Comparison of ENCODE assay signal across 24 cellular contexts in the genomic region with DNA sequence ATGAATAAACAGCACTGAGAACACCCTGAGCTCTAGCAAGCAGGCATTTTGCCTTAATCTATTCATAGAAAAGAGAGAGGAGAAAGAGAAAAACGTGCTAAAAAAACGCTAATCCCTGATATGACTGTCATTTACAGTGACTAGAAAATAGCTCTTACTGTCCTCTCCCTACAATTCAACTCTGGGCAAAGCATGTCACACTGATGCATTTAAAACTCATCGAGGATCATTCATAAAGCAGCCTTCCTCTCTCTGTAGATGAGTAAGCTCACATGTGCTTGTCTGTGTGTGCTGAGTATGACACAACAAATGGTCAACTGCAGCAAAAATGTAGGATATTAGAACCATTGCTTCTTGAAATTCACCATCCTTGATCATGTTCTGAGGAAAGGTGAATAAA.
A peak's percentile ranks its signal among the peaks of the same experiment; 100 is the strongest.
DNase-seq lines count a peak whose midpoint lies in the region; ATAC-seq, FAIRE-seq and TF ChIP-seq lines count a peak whose summit lies in the region.
"Had no signal": no experiment of that assay in that cellular context is flagged by ENCODE, and none has a peak within 500 bp of the region (broad histone marks: within the 10 kb centered on the region; RNA-seq: fewer than 3 reads in every experiment).

No MANE protein-coding gene starts in this region.

- H4K8ac ChIP-seq in H1 (ENCODE audit: extremely low read depth, insufficient read depth, low read length) = no peak overlapping the region

- no peaks in the 10 kb centered on the region for H3K23me2 ChIP-seq in H1 (ENCODE audit: low read depth, low read length)

- WGBS in H1 (ENCODE audit: extremely low coverage in 1 of 2, insufficient coverage in 1 of 2, insufficient read length in 1 of 2, insufficient replicate concordance in 2 of 2, low coverage in 1 of 2, low lambda C conversion rate in 2 of 2, missing lambda C conversion rate in 1 of 2), 2 experiments = 71% methylated on average over 3 of the region's 3 CpGs; no CpG with 5 or more reads in 1 of the 2 experiments

- H3K18ac ChIP-seq in H1 (ENCODE audit: extremely low read depth, low read length) = no peak overlapping the region

- no peaks in the 10 kb centered on the region for H3K9me3 ChIP-seq in H1 (ENCODE audit: insufficient read depth in 2 of 2, low read depth in 1 of 2, low read length in 1 of 2)
- no peaks in the 10 kb centered on the region for H3K9me3 ChIP-seq in osteoblast (ENCODE audit: low read depth, low read length)
- H3K9me3 ChIP-seq: SJCRH30 had no signal

- no peak overlapping the region for H2BK15ac ChIP-seq in H1 (ENCODE audit: low read length)

- H3K79me1 ChIP-seq in H1 (ENCODE audit: low read depth, low read length) = no peaks in the 10 kb centered on the region

- H3K4me3 ChIP-seq in H1 (ENCODE audit: extremely low read depth in 1 of 4, insufficient read depth in 2 of 4, low read depth in 3 of 4, low read length in 4 of 4) (no peak overlapping the region), osteoblast (ENCODE audit: insufficient read depth, low read length) (no peak overlapping the region)
- H3K4me3 ChIP-seq: SJCRH30 had no signal

- no peak overlapping the region for H3K4me3 Mint-ChIP-seq in HFFc6
- H3K4me3 Mint-ChIP-seq: H9 had no signal

- no peak overlapping the region for H2BK20ac ChIP-seq in H1 (ENCODE audit: low read length)

- H3K79me2 ChIP-seq in H1 (ENCODE audit: control insufficient read depth in 1 of 2, insufficient read depth in 2 of 2, low read length in 2 of 2) (no peaks in the 10 kb centered on the region), osteoblast (ENCODE audit: insufficient read depth, low read length) (no peaks in the 10 kb centered on the region)

- H3K56ac ChIP-seq in H1 (replicated peaks; ENCODE audit: insufficient read length, low read depth, low read length) = no peak overlapping the region

- TF ChIP-seq EP300 in H1 (IDR thresholded peaks at IDR 0.05; ENCODE audit: borderline replicate concordance in 1 of 2, low read depth in 2 of 2, low read length in 2 of 2) = no peak

- H4K91ac ChIP-seq in H1 (replicated peaks; ENCODE audit: insufficient read length, low read length) = no peak overlapping the region

- H3K14ac ChIP-seq in H1 (ENCODE audit: insufficient read length) = no peak overlapping the region

- no peak for TF ChIP-seq POLR2A in H1 (IDR thresholded peaks at IDR 0.05; ENCODE audit: control extremely low read depth in 1 of 2, low read depth in 2 of 2, low read length in 2 of 2)

- H3K27me3 Mint-ChIP-seq in HFFc6 (ENCODE audit: insufficient read depth) = no peaks in the 10 kb centered on the region

- no peak overlapping the region for H3K4me2 ChIP-seq in H1 (ENCODE audit: insufficient read depth in 1 of 2, low read depth in 2 of 2, low read length in 2 of 2)
- H3K4me2 ChIP-seq in osteoblast (ENCODE audit: insufficient read depth, low read length) = no peak overlapping the region
- H3K4me2 ChIP-seq: KMS-11 had no signal

- H4K5ac ChIP-seq in H1 (ENCODE audit: insufficient read length, low read depth, low read length) = no peak overlapping the region

- POLR2A ChIA-PET in H1 (lab: Charles Lee; ENCODE audit: partially characterized antibody) = interaction anchor here (1.1 kb wide), 1 partner anchor 9 kb away, joined by 3 read pairs; no protein-coding TSS in a partner anchor

- no peak overlapping the region for H2AK5ac ChIP-seq in H1 (ENCODE audit: low read depth, low read length)

- H4K20me1 ChIP-seq in H1 (replicated peaks in 1 of 2; ENCODE audit: control insufficient read depth in 1 of 2, insufficient read depth in 2 of 2, low read length in 2 of 2) (no peaks in the 10 kb centered on the region), osteoblast (ENCODE audit: insufficient read depth, low read length) (no peaks in the 10 kb centered on the region)

- no peak for FAIRE-seq in H1 (lab: Jason Lieb, UNC)
- FAIRE-seq: GM12891 had no signal

- H3K4me1 ChIP-seq in H1 (replicated peaks in 1 of 4; ENCODE audit: control insufficient read depth in 3 of 4, insufficient read depth in 4 of 4, low read length in 3 of 4) = no peaks in the 10 kb centered on the region
- H3K4me1 ChIP-seq in osteoblast (ENCODE audit: insufficient read depth, low read length) = peaks cover 6% of the 10 kb centered on the region
- H3K4me1 ChIP-seq: SJCRH30 had no signal

- TF ChIP-seq RAD21 in H1 (IDR thresholded peaks at IDR 0.05 in 1 of 2, conservative IDR thresholded peaks at IDR 0.05 in 1 of 2; ENCODE audit: low read depth in 2 of 2, low read length in 2 of 2) = no peak

- no peak overlapping the region for H2BK12ac ChIP-seq in H1 (ENCODE audit: low read depth, low read length)

- no peaks in the 10 kb centered on the region for H3K9me3 Mint-ChIP-seq in HFFc6
- H3K9me3 Mint-ChIP-seq: H9 had no signal

- peaks cover 26% of the 10 kb centered on the region for H3K4me1 Mint-ChIP-seq in HFFc6 (ENCODE audit: low read depth)

- no peak overlapping the region for H2BK5ac ChIP-seq in H1 (ENCODE audit: low read depth, low read length)

- H3K27ac ChIP-seq in H1 (ENCODE audit: low read depth, low read length) (no peak overlapping the region), osteoblast (ENCODE audit: low read depth, low read length) (no peak overlapping the region)
- H3K27ac ChIP-seq: C4-2B, KMS-11, SJCRH30 had no signal

- CTCF ChIA-PET in H1 (lab: Charles Lee; ENCODE audit: partially characterized antibody) = interaction anchor here (0.5 kb wide), 1 partner anchor 1598 kb away, joined by 3 read pairs; no protein-coding TSS in a partner anchor

- H2AFZ ChIP-seq in H1 (ENCODE audit: low read length) = peak overlapping the region; percentile 71; the same call in 1 of the 2 replicates
- peak overlapping the region; percentile 26 for H2AFZ ChIP-seq in osteoblast (ENCODE audit: low read length)

- TF ChIP-seq CTCF in HFFc6 (IDR thresholded peaks at IDR 0.05) = no peak
- no peak for TF ChIP-seq CTCF in H1 (IDR thresholded peaks at IDR 0.05; ENCODE audit: control extremely low read depth in 1 of 3, insufficient read depth in 1 of 3, low read depth in 1 of 3, low read length in 3 of 3)
- TF ChIP-seq CTCF in osteoblast (IDR thresholded peaks at IDR 0.05; ENCODE audit: extremely low read depth, low read depth, low read length) = no peak

- no peak overlapping the region for H3K23ac ChIP-seq in H1 (ENCODE audit: insufficient read length)

- H3K36me3 ChIP-seq in H1 (ENCODE audit: control insufficient read depth in 2 of 4, insufficient read depth in 4 of 4, low read length in 3 of 4) (no peaks in the 10 kb centered on the region), osteoblast (ENCODE audit: insufficient read depth, low read length) (no peaks in the 10 kb centered on the region)
- H3K36me3 ChIP-seq: SJCRH30 had no signal

- ATAC-seq in GM19463 (IDR thresholded peaks at IDR 0.05; ENCODE audit: unreplicated experiment) = no peak
- ATAC-seq in HG03095 (IDR thresholded peaks at IDR 0.05; ENCODE audit: unreplicated experiment) = no peak

- no peak overlapping the region for H3K9ac ChIP-seq in H1 (replicated peaks in 1 of 4; ENCODE audit: extremely low read depth in 1 of 4, low read depth in 3 of 4, low read length in 3 of 4)
- H3K9ac ChIP-seq: KMS-11 had no signal

- peaks cover 43% of the 10 kb centered on the region for H3K36me3 Mint-ChIP-seq in HFFc6 (ENCODE audit: low read depth)

- H2BK120ac ChIP-seq in H1 (replicated peaks; ENCODE audit: low read depth, low read length) = no peak overlapping the region

- no peak overlapping the region for H3K4ac ChIP-seq in H1 (replicated peaks; ENCODE audit: insufficient read length, low read depth, low read length)

- DNase-seq in AG08395 (ENCODE audit: low spot score) (peak; percentile 31), HFFc6 (peak; percentile 25), H1 (ENCODE audit: low read depth in 1 of 2, low spot score in 2 of 2) (no peak), osteoblast (ENCODE audit: insufficient read length, low spot score, missing footprints) (peak; percentile 51), A172 (ENCODE audit: low spot score) (no peak)
- DNase-seq in activated effector memory CD4-positive, alpha-beta T cell treated with Interleukin-2 at 50 U/mL for 16 hours = no peak
- DNase-seq: 8988T, DND-41, GDM1, H9, NCI-H1048, NCI-H1436 treated with DMSO at 0.1 percent for 48 hours, NCI-H2029 treated with DMSO at 0.1 percent for 48 hours, NCI-H2171 treated with DMSO at 0.1 percent for 48 hours, NCI-H446 treated with DMSO at 0.1 percent for 48 hours, NCI-H748 treated with DMSO at 0.1 percent for 48 hours, OCI-M1, RPMI8226, SJCRH30 had no signal

- peak overlapping the region; percentile 51 for H3K27ac Mint-ChIP-seq in HFFc6

- no peaks in the 10 kb centered on the region for H3K27me3 ChIP-seq in H1 (replicated peaks in 1 of 4; ENCODE audit: control insufficient read depth in 3 of 4, extremely low read depth in 1 of 4, insufficient read depth in 3 of 4, low read length in 3 of 4)
- H3K27me3 ChIP-seq in osteoblast (ENCODE audit: insufficient read depth, low read length) = no peaks in the 10 kb centered on the region
- H3K27me3 ChIP-seq: SJCRH30 had no signal

TF ChIP-seq in H1, 55 proteins besides CTCF, POLR2A, EP300 and RAD21:
- TF ChIP-seq EZH2 (IDR thresholded peaks at IDR 0.05; ENCODE audit: low read depth, low read length, severe bottlenecking) = no peak
- TF ChIP-seq, protein P1, sequence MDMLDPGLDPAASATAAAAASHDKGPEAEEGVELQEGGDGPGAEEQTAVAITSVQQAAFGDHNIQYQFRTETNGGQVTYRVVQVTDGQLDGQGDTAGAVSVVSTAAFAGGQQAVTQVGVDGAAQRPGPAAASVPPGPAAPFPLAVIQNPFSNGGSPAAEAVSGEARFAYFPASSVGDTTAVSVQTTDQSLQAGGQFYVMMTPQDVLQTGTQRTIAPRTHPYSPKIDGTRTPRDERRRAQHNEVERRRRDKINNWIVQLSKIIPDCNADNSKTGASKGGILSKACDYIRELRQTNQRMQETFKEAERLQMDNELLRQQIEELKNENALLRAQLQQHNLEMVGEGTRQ (IDR thresholded peaks at IDR 0.05; ENCODE audit: low read length) = no peak

Comparison
In these comparisons a context has a peak if more than half of its experiments do, and no peak if none do; other contexts are left out.
1. DNase-seq: peak in AG08395 (single experiment), HFFc6 (single experiment) and osteoblast (single experiment); none in H1 (0 of 2), A172 (single experiment) and activated effector memory CD4-positive, alpha-beta T cell treated with Interleukin-2 at 50 U/mL for 16 hours (single experiment).